Comparison of ENCODE assay signal across 25 cellular contexts in genomic region chr21:42623684-42624083, GRCh38.
"Had no signal": no experiment of that assay in that cellular context is flagged by ENCODE, and none has a peak within 500 bp of the region (broad histone marks: within the 10 kb centered on the region; RNA-seq: fewer than 3 reads in every experiment).

No MANE protein-coding gene starts in this region.

- H3K27ac Mint-ChIP-seq: activated CD4-positive, alpha-beta memory T cell treated with anti-CD3 and anti-CD28 coated beads for 36 hours; immature natural killer cell; mesothelial cell of epicardium; stimulated activated naive B cell treated with anti-CD40 and anti-IgM and Interleukin-4, amounts not matched to agents 10 μg/mL and 1 μg/mL and 100 μg/mL, for 72 hours; T-helper 1 cell treated with Interleukin-12 subunit alpha and Interleukin-12 subunit beta and Interleukin-4 antibody, amounts not matched to agents 30 μg/mL and 1 μg/mL, for 36 hours had no signal

- H3K27me3 ChIP-seq: body of pancreas, ovary, testis, vagina had no signal

- ATAC-seq: foreskin keratinocyte; naive thymus-derived CD8-positive, alpha-beta T cell; right cardiac atrium had no signal

- DNase-seq: activated CD4-positive, alpha-beta memory T cell treated with anti-CD3 and anti-CD28 coated beads for 36 hours; activated CD4-positive, alpha-beta T cell treated with anti-CD3 and anti-CD28 coated beads for 48 hours; activated gamma-delta T cell; activated naive CD4-positive, alpha-beta T cell treated with anti-CD3 and anti-CD28 coated beads, Interleukin-2, amount 50 U/mL, for 16 hours; activated T-cell treated with anti-CD3 and anti-CD28 coated beads, Interleukin-2, amount 50 U/mL, for 48 hours; anterior cingulate cortex; caudate nucleus; dermis blood vessel endothelial cell; effector CD8-positive, alpha-beta T cell; foreskin keratinocyte; immature natural killer cell; left ventricle myocardium inferior; naive thymus-derived CD8-positive, alpha-beta T cell; ovary; stimulated activated CD4-positive, alpha-beta T cell treated with anti-CD3 and anti-CD28 coated beads, Interleukin-15, amount 100 ng/mL, for 24 hours; stimulated activated CD8-positive, alpha-beta memory T cell treated with anti-CD3 and anti-CD28 coated beads, Interleukin-4, amount 100 ng/mL, for 48 hours; stimulated activated naive B cell treated with anti-CD40 and anti-IgM and Interleukin-4, amounts not matched to agents 10 μg/mL and 1 μg/mL and 100 μg/mL, for 72 hours; testis; trophoblast cell had no signal

- H3K36me3 Mint-ChIP-seq: activated CD4-positive, alpha-beta memory T cell treated with anti-CD3 and anti-CD28 coated beads for 36 hours; immature natural killer cell; mesothelial cell of epicardium; naive thymus-derived CD8-positive, alpha-beta T cell; stimulated activated naive B cell treated with anti-CD40 and anti-IgM and Interleukin-4, amounts not matched to agents 10 μg/mL and 1 μg/mL and 100 μg/mL, for 72 hours had no signal

- H3K4me3 ChIP-seq: body of pancreas, left ventricle myocardium inferior, ovary, testis, vagina had no signal

- H3K9me3 Mint-ChIP-seq: activated CD4-positive, alpha-beta memory T cell treated with anti-CD3 and anti-CD28 coated beads for 36 hours; immature natural killer cell; naive thymus-derived CD8-positive, alpha-beta T cell; T-helper 1 cell treated with Interleukin-12 subunit alpha and Interleukin-12 subunit beta and Interleukin-4 antibody, amounts not matched to agents 30 μg/mL and 1 μg/mL, for 36 hours had no signal

- H3K9me3 ChIP-seq: body of pancreas, left ventricle myocardium inferior, neutrophil, ovary, testis, vagina had no signal

- H3K36me3 ChIP-seq: left ventricle myocardium inferior, neutrophil, ovary, vagina had no signal

- H3K4me1 Mint-ChIP-seq: immature natural killer cell, mesothelial cell of epicardium had no signal

- H3K4me3 Mint-ChIP-seq: activated CD4-positive, alpha-beta memory T cell treated with anti-CD3 and anti-CD28 coated beads for 36 hours; immature natural killer cell; mesothelial cell of epicardium; naive thymus-derived CD8-positive, alpha-beta T cell; stimulated activated naive B cell treated with anti-CD40 and anti-IgM and Interleukin-4, amounts not matched to agents 10 μg/mL and 1 μg/mL and 100 μg/mL, for 72 hours; T-helper 1 cell treated with Interleukin-12 subunit alpha and Interleukin-12 subunit beta and Interleukin-4 antibody, amounts not matched to agents 30 μg/mL and 1 μg/mL, for 36 hours had no signal

- H3K27ac ChIP-seq: foreskin keratinocyte, left ventricle myocardium inferior, neutrophil, ovary, testis, vagina had no signal

- H3K4me1 ChIP-seq: foreskin keratinocyte, testis, vagina had no signal
